Comparison of ENCODE assay signal across 15 cellular contexts in genomic region chr13:113009743-113010509, GRCh38. TPM values are rescaled to one million over a fixed set of nuclear protein-coding genes. Genes with fewer than 3 reads are reported as not detected.
DNase-seq lines count a peak whose midpoint lies in the region; ATAC-seq and TF ChIP-seq lines count a peak whose summit lies in the region.
"Had no signal": no experiment of that assay in that cellular context is flagged by ENCODE, and none has a peak within 500 bp of the region (broad histone marks: within the 10 kb centered on the region; RNA-seq: fewer than 3 reads in every experiment).

No MANE protein-coding gene starts in this region.

- no peaks in the 10 kb centered on the region for H3K27me3 Mint-ChIP-seq in naive thymus-derived CD8-positive, alpha-beta T cell

- H3K27me3 ChIP-seq in BLaER1 treated with 17β-estradiol and CSF1 and Interleukin-3, amounts not matched to agents 10 nM and 100 nM = peaks cover 16 to 56% (median 43%) of the 10 kb centered on the region in 11 experiments
- H3K27me3 ChIP-seq in liver (ENCODE audit: control insufficient read depth in 4 of 4, insufficient read depth in 4 of 4, low read length in 3 of 4) = no peaks in the 10 kb centered on the region
- H3K27me3 ChIP-seq: tibial nerve had no signal

- peak overlapping the region in 4 of 10 experiments; percentile 14 to 43 (median 28); a peak in 6 of 20 replicates for H3K4me3 ChIP-seq in BLaER1 treated with 17β-estradiol and CSF1 and Interleukin-3, amounts not matched to agents 10 nM and 100 nM
- H3K4me3 ChIP-seq in liver (ENCODE audit: low read depth in 1 of 3, low read length in 3 of 3) = no peak overlapping the region
- H3K4me3 ChIP-seq: tibial nerve had no signal

- TF ChIP-seq RAD21 in liver (IDR thresholded peaks at IDR 0.05) = no peak

- H3K4me3 Mint-ChIP-seq in naive thymus-derived CD8-positive, alpha-beta T cell = peak overlapping the region in 1 of 10 donors; percentile 45
- H3K4me3 Mint-ChIP-seq: activated T-helper 1 cell treated with anti-CD3 and anti-CD28 coated beads, Interleukin-12 subunit alpha, Interleukin-12 subunit beta, Interleukin-2, Interleukin-4 antibody, amounts not matched to agents 30 ng/mL and 10 ng/mL and 1 ng/mL, durations not matched to agents 14 hours and 24 hours and 36 hours had no signal

- H3K9ac ChIP-seq in BLaER1 treated with 17β-estradiol and CSF1 and Interleukin-3, amounts not matched to agents 10 nM and 100 nM = peak overlapping the region in 9 of 11 experiments; percentile 10 to 53 (median 41); a peak in 10 of 22 replicates
- H3K9ac ChIP-seq in liver (ENCODE audit: low read depth in 1 of 2, low read length in 2 of 2) = no peak overlapping the region
- H3K9ac ChIP-seq: parathyroid adenoma had no signal

- H3K4me1 Mint-ChIP-seq in naive thymus-derived CD8-positive, alpha-beta T cell = peaks cover 5 to 27% (median 17%) of the 10 kb centered on the region in 4 donors

- 0 out of 22 replicates have a peak, but pooled peaks cover 0 to 6% (median 0%) of the 10 kb centered on the region in 11 experiments for H3K9me3 ChIP-seq in BLaER1 treated with 17β-estradiol and CSF1 and Interleukin-3, amounts not matched to agents 10 nM and 100 nM (replicated peaks in 1 of 11)
- no peaks in the 10 kb centered on the region for H3K9me3 ChIP-seq in liver (ENCODE audit: control insufficient read depth in 4 of 4, low read length in 3 of 4)
- H3K9me3 ChIP-seq: tibial nerve had no signal

- no peaks in the 10 kb centered on the region for H3K36me3 ChIP-seq in BLaER1 treated with 17β-estradiol and CSF1 and Interleukin-3, amounts not matched to agents 10 nM and 100 nM
- H3K36me3 ChIP-seq in liver (ENCODE audit: control insufficient read depth in 4 of 4, insufficient read depth in 3 of 4, low read depth in 1 of 4, low read length in 3 of 4) = no peaks in the 10 kb centered on the region
- H3K36me3 ChIP-seq: tibial nerve had no signal

- H3K9me3 Mint-ChIP-seq in naive thymus-derived CD8-positive, alpha-beta T cell = peaks cover 0 to 3% (median 0%) of the 10 kb centered on the region in 9 donors

- TF ChIP-seq CTCF in liver (IDR thresholded peaks at IDR 0.05; ENCODE audit: low read depth, low read length, missing input control) = no peak

- POLR2A ChIA-PET in naive thymus-derived CD8-positive, alpha-beta T cell (lab: Charles Lee) = no interaction called here

- peaks cover 29 to 61% (median 53%) of the 10 kb centered on the region in 10 experiments for H3K4me1 ChIP-seq in BLaER1 treated with 17β-estradiol and CSF1 and Interleukin-3, amounts not matched to agents 10 nM and 100 nM
- peaks cover 0 to 10% (median 5%) of the 10 kb centered on the region in 4 donors for H3K4me1 ChIP-seq in liver (ENCODE audit: control insufficient read depth in 4 of 4, insufficient read depth in 4 of 4, low read length in 3 of 4)
- H3K4me1 ChIP-seq: tibial nerve had no signal

- WGBS in liver = 38% methylated on average over 17 of the region's 17 CpGs

- ATAC-seq in HG02973 (IDR thresholded peaks at IDR 0.05; ENCODE audit: unreplicated experiment) = no peak
- no peak for ATAC-seq in naive thymus-derived CD8-positive, alpha-beta T cell
- ATAC-seq: PC-3 had no signal

- peaks cover 0 to 15% (median 5%) of the 10 kb centered on the region in 11 experiments; a peak in 8 of 22 replicates for H4K20me1 ChIP-seq in BLaER1 treated with 17β-estradiol and CSF1 and Interleukin-3, amounts not matched to agents 10 nM and 100 nM

- peak overlapping the region in 9 of 11 experiments; percentile 47 to 76 (median 71); a peak in 18 of 22 replicates for H3K27ac ChIP-seq in BLaER1 treated with 17β-estradiol and CSF1 and Interleukin-3, amounts not matched to agents 10 nM and 100 nM
- H3K27ac ChIP-seq in liver (ENCODE audit: low read depth in 1 of 2, low read length in 2 of 2) = peak overlapping the region; percentile 68 to 77

- peak overlapping the region; percentile 69 to 99 (median 97) for H3K4me2 ChIP-seq in BLaER1 treated with 17β-estradiol and CSF1 and Interleukin-3, amounts not matched to agents 10 nM and 100 nM

- H3K27ac Mint-ChIP-seq in naive thymus-derived CD8-positive, alpha-beta T cell = peak overlapping the region in 2 of 10 donors; percentile 56 to 73
- H3K27ac Mint-ChIP-seq: activated T-helper 1 cell treated with anti-CD3 and anti-CD28 coated beads, Interleukin-12 subunit alpha, Interleukin-12 subunit beta, Interleukin-2, Interleukin-4 antibody, amounts not matched to agents 30 ng/mL and 10 ng/mL and 1 ng/mL, durations not matched to agents 14 hours and 24 hours and 36 hours had no signal

- DNase-seq in NCI-H146 treated with DMSO at 0.1 percent for 48 hours (lab: John Stamatoyannopoulos, UW; ENCODE audit: unreplicated experiment) (peak; percentile 43), dermis blood vessel endothelial cell (peak; percentile 58), NCI-H1694 treated with DMSO at 0.1 percent for 48 hours (lab: John Stamatoyannopoulos, UW) (no peak), NCI-H1105 (lab: John Stamatoyannopoulos, UW) (no peak)
- DNase-seq in naive thymus-derived CD8-positive, alpha-beta T cell = no peak
- DNase-seq: activated CD4-positive, alpha-beta T cell treated with anti-CD3 and anti-CD28 coated beads, Interleukin-2, amount 50 U/mL, for 1 hour; DMS79; MV-4-11; PC-3 had no signal

- peaks cover 0 to 2% (median 2%) of the 10 kb centered on the region in 3 donors for H3K36me3 Mint-ChIP-seq in naive thymus-derived CD8-positive, alpha-beta T cell

TF ChIP-seq in liver, 16 proteins besides CTCF, POLR2A, EP300 and RAD21:
- no peak for TF ChIP-seq NR2F2 (IDR thresholded peaks at IDR 0.05)
- peak; percentile 91 for TF ChIP-seq HNF4G (IDR thresholded peaks at IDR 0.05)
- TF ChIP-seq, protein P1, sequence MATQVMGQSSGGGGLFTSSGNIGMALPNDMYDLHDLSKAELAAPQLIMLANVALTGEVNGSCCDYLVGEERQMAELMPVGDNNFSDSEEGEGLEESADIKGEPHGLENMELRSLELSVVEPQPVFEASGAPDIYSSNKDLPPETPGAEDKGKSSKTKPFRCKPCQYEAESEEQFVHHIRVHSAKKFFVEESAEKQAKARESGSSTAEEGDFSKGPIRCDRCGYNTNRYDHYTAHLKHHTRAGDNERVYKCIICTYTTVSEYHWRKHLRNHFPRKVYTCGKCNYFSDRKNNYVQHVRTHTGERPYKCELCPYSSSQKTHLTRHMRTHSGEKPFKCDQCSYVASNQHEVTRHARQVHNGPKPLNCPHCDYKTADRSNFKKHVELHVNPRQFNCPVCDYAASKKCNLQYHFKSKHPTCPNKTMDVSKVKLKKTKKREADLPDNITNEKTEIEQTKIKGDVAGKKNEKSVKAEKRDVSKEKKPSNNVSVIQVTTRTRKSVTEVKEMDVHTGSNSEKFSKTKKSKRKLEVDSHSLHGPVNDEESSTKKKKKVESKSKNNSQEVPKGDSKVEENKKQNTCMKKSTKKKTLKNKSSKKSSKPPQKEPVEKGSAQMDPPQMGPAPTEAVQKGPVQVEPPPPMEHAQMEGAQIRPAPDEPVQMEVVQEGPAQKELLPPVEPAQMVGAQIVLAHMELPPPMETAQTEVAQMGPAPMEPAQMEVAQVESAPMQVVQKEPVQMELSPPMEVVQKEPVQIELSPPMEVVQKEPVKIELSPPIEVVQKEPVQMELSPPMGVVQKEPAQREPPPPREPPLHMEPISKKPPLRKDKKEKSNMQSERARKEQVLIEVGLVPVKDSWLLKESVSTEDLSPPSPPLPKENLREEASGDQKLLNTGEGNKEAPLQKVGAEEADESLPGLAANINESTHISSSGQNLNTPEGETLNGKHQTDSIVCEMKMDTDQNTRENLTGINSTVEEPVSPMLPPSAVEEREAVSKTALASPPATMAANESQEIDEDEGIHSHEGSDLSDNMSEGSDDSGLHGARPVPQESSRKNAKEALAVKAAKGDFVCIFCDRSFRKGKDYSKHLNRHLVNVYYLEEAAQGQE (IDR thresholded peaks at IDR 0.05) = no peak
- peak; percentile 95 to 99 for TF ChIP-seq HNF4A (conservative IDR thresholded peaks at IDR 0.05)
- TF ChIP-seq YY1 (IDR thresholded peaks at IDR 0.05) = peak; percentile 90
- no peak for TF ChIP-seq EGR1 (IDR thresholded peaks at IDR 0.05; ENCODE audit: low read depth in 2 of 2)
- TF ChIP-seq ZBTB33 (IDR thresholded peaks at IDR 0.05) = no peak
- TF ChIP-seq FOXA2 (IDR thresholded peaks at IDR 0.05) = peak; percentile 48
- peak; percentile 46 to 95 for TF ChIP-seq RXRA (IDR thresholded peaks at IDR 0.05)
- TF ChIP-seq, protein P2, sequence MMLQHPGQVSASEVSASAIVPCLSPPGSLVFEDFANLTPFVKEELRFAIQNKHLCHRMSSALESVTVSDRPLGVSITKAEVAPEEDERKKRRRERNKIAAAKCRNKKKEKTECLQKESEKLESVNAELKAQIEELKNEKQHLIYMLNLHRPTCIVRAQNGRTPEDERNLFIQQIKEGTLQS (IDR thresholded peaks at IDR 0.05) = no peak
- TF ChIP-seq TAF1 (conservative IDR thresholded peaks at IDR 0.05) = no peak
- peak; percentile 71 for TF ChIP-seq SP1 (IDR thresholded peaks at IDR 0.05)
- TF ChIP-seq FOXA1 (IDR thresholded peaks at IDR 0.05) = peak; percentile 10
- TF ChIP-seq MAX (IDR thresholded peaks at IDR 0.05) = no peak
- peak in 1 of 2 donors; percentile 79 for TF ChIP-seq GABPA (IDR thresholded peaks at IDR 0.05 in 1 of 2, conservative IDR thresholded peaks at IDR 0.05 in 1 of 2)
- peak in 1 of 2 donors; percentile 96 for TF ChIP-seq JUND (IDR thresholded peaks at IDR 0.05)

RNA-seq across cellular contexts. Expression of gene MCF2L, which starts 40.9 kb away (rescaled TPM):
- total RNA-seq in dermis blood vessel endothelial cell = 7.8 and 51.4 TPM in 2 replicates
- total RNA-seq in liver = 10 to 100 TPM in 1 of 2 donors, 1 to 10 TPM in 1; 9.1 to 12.8 TPM
- polyA plus RNA-seq in liver = 1 to 10 TPM; 2.9 to 5.1 TPM
- total RNA-seq in naive thymus-derived CD8-positive, alpha-beta T cell = 10 to 100 TPM; 26.2 to 30.3 TPM
- polyA plus RNA-seq in naive thymus-derived CD8-positive, alpha-beta T cell = 1 to 10 TPM in 2 of 3 donors, under 1 TPM in 1; 0.81 to 4.4 (median 2.4) TPM
- total RNA-seq: activated T-helper 1 cell treated with anti-CD3 and anti-CD28 coated beads, Interleukin-12 subunit alpha, Interleukin-12 subunit beta, Interleukin-2, Interleukin-4 antibody, amounts not matched to agents 30 ng/mL and 10 ng/mL and 1 ng/mL, durations not matched to agents 14 hours and 24 hours and 36 hours had no signal

Comparison
In these comparisons a context has a peak if more than half of its experiments do, and no peak if none do; other contexts are left out.
1. H3K9ac ChIP-seq: peak in BLaER1 treated with 17β-estradiol and CSF1 and Interleukin-3, amounts not matched to agents 10 nM and 100 nM (9 of 11); none in liver (0 of 2).
2. DNase-seq: peak in NCI-H146 treated with DMSO at 0.1 percent for 48 hours (single experiment) and dermis blood vessel endothelial cell (single experiment); none in NCI-H1694 treated with DMSO at 0.1 percent for 48 hours (single experiment), NCI-H1105 (single experiment) and naive thymus-derived CD8-positive, alpha-beta T cell (0 of 10).